ENCODE assay signal across 9 cellular contexts in the genomic region with DNA sequence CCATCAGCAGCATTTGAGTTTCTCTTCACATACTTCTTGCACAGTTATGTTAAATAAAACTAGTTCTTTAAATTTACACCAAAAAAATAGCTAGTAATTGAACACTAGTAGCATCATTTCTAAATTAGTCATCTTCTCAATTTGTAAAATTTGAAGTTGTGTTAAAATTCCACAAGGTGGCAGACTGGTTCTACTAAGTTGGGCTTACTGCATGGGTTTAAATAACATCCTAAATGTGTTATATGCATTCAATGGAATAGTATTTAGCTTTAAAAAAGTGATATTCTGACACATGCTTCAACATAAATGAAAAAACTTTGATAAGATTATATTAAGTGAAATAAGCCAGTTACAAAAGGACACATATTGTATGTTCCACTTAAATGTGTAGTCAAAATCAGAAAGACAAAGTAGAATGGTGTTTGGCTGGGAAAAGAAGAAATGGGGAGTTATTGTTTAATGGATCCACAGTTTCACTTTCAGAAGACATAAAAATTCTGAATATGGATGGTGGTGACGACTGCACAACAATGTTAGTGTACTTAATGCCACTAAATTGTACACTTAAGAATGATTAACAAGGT. TPM values are rescaled to one million over a fixed set of nuclear protein-coding genes. Genes with fewer than 3 reads are reported as not detected.
DNase-seq lines count a peak whose midpoint lies in the region; ATAC-seq and TF ChIP-seq lines count a peak whose summit lies in the region.
"Had no signal": no experiment of that assay in that cellular context is flagged by ENCODE, and none has a peak within 500 bp of the region (broad histone marks: within the 10 kb centered on the region; RNA-seq: fewer than 3 reads in every experiment).

No MANE protein-coding gene starts in this region.

- no peak overlapping the region for H3K9ac ChIP-seq in MM.1S (ENCODE audit: low read length)

- H3K79me2 ChIP-seq in MM.1S (ENCODE audit: low read length): no peaks in the 10 kb centered on the region

- no peak overlapping the region for H3K4me3 ChIP-seq in MM.1S (ENCODE audit: low read length)
- no peak overlapping the region for H3K4me3 ChIP-seq in fibroblast of mammary gland (ENCODE audit: control insufficient read depth, low read depth, low read length)

- no peaks in the 10 kb centered on the region for H3K27me3 Mint-ChIP-seq in stimulated activated memory B cell treated with anti-CD40 and anti-IgM and Interleukin-4, amounts not matched to agents 10 μg/mL and 1 μg/mL and 100 μg/mL, for 72 hours

- no peak for ATAC-seq in stimulated activated memory B cell treated with anti-CD40 and anti-IgM and Interleukin-4, amounts not matched to agents 10 μg/mL and 1 μg/mL and 100 μg/mL, for 72 hours

- no peak overlapping the region for H3K27ac Mint-ChIP-seq in stimulated activated memory B cell treated with anti-CD40 and anti-IgM and Interleukin-4, amounts not matched to agents 10 μg/mL and 1 μg/mL and 100 μg/mL, for 72 hours

- peak; percentile 62 for TF ChIP-seq CTCF in MM.1S (IDR thresholded peaks at IDR 0.05; ENCODE audit: low read length)
- TF ChIP-seq CTCF in fibroblast of mammary gland (conservative IDR thresholded peaks at IDR 0.05; ENCODE audit: control insufficient read depth, insufficient read depth, low read depth, low read length): peak; percentile 55

- H4K20me1 ChIP-seq in MM.1S (ENCODE audit: insufficient read depth, low read length): no peaks in the 10 kb centered on the region

- H2AFZ ChIP-seq in MM.1S (ENCODE audit: low read length): no peak overlapping the region

- H3K9me3 Mint-ChIP-seq in stimulated activated memory B cell treated with anti-CD40 and anti-IgM and Interleukin-4, amounts not matched to agents 10 μg/mL and 1 μg/mL and 100 μg/mL, for 72 hours: no peaks in the 10 kb centered on the region

- no peaks in the 10 kb centered on the region for H3K4me1 ChIP-seq in MM.1S (ENCODE audit: low read length)
- H3K4me1 ChIP-seq: Caco-2 had no signal

- H3K9me3 ChIP-seq in MM.1S (replicated peaks; ENCODE audit: insufficient read depth, low read length): no peaks in the 10 kb centered on the region
- H3K9me3 ChIP-seq: Caco-2 had no signal

- no peak overlapping the region for H3K4me3 Mint-ChIP-seq in stimulated activated memory B cell treated with anti-CD40 and anti-IgM and Interleukin-4, amounts not matched to agents 10 μg/mL and 1 μg/mL and 100 μg/mL, for 72 hours

- H3K27ac ChIP-seq in MM.1S (ENCODE audit: low read length): no peak overlapping the region

- H3K36me3 Mint-ChIP-seq in stimulated activated memory B cell treated with anti-CD40 and anti-IgM and Interleukin-4, amounts not matched to agents 10 μg/mL and 1 μg/mL and 100 μg/mL, for 72 hours: no peaks in the 10 kb centered on the region

- peaks cover 5% of the 10 kb centered on the region for H3K4me1 Mint-ChIP-seq in stimulated activated memory B cell treated with anti-CD40 and anti-IgM and Interleukin-4, amounts not matched to agents 10 μg/mL and 1 μg/mL and 100 μg/mL, for 72 hours

- no peaks in the 10 kb centered on the region for H3K27me3 ChIP-seq in MM.1S (replicated peaks; ENCODE audit: insufficient read depth, low read length)

- DNase-seq in NCI-H524 (lab: John Stamatoyannopoulos, UW) (peak; percentile 10 to 61), NCI-H524 treated with DMSO at 0.1 percent for 48 hours (lab: John Stamatoyannopoulos, UW) (no peak), MM.1S (peak; percentile 62), SK-N-DZ (ENCODE audit: low spot score) (peak; percentile 63), fibroblast of mammary gland (ENCODE audit: low read depth) (peak; percentile 86), pons (ENCODE audit: low spot score) (peak; percentile 64), middle frontal gyrus (ENCODE audit: extremely low spot score, low spot score) (no peak)

- H3K4me2 ChIP-seq in MM.1S (ENCODE audit: low read depth, low read length): no peak overlapping the region

- no peaks in the 10 kb centered on the region for H3K9me2 ChIP-seq in MM.1S (replicated peaks; ENCODE audit: insufficient read depth, low read length)

- no peaks in the 10 kb centered on the region for H3F3A ChIP-seq in MM.1S (ENCODE audit: insufficient read depth, low read length)

- no peaks in the 10 kb centered on the region for H3K36me3 ChIP-seq in MM.1S (replicated peaks; ENCODE audit: insufficient read depth, low read length)

RNA-seq across cellular contexts. Expression of a gene that starts 28.7 kb away (rescaled TPM):
- polyA plus RNA-seq in SK-N-DZ (2014; cell fraction: cytosol; rRNA removed): 101 and 103 TPM in 2 replicates
- 439 and 455 TPM in 2 replicates for polyA plus RNA-seq in SK-N-DZ (2014; cell fraction: nucleus; rRNA removed)

RNA-seq across cellular contexts. Expression of a gene that starts 33.1 kb away (rescaled TPM):
- polyA plus RNA-seq in SK-N-DZ (2014; cell fraction: cytosol; rRNA removed): 141 and 161 TPM in 2 replicates
- 63.8 and 68.6 TPM in 2 replicates for polyA plus RNA-seq in SK-N-DZ (2014; cell fraction: nucleus; rRNA removed)

RNA-seq across cellular contexts. Expression of a gene that starts 33.7 kb away (rescaled TPM):
- polyA plus RNA-seq in SK-N-DZ (2014; cell fraction: cytosol; rRNA removed): 87.2 and 95.2 TPM in 2 replicates
- 113 and 126 TPM in 2 replicates for polyA plus RNA-seq in SK-N-DZ (2014; cell fraction: nucleus; rRNA removed)

Comparison
In these comparisons a context has a peak if more than half of its experiments do, and no peak if none do; other contexts are left out.
1. DNase-seq: peak in NCI-H524 (2 of 2), MM.1S (single experiment), SK-N-DZ (single experiment), fibroblast of mammary gland (single experiment) and pons (single experiment); none in NCI-H524 treated with DMSO at 0.1 percent for 48 hours (single experiment) and middle frontal gyrus (single experiment).